ENCODE assay signal across 9 cellular contexts in the genomic region with DNA sequence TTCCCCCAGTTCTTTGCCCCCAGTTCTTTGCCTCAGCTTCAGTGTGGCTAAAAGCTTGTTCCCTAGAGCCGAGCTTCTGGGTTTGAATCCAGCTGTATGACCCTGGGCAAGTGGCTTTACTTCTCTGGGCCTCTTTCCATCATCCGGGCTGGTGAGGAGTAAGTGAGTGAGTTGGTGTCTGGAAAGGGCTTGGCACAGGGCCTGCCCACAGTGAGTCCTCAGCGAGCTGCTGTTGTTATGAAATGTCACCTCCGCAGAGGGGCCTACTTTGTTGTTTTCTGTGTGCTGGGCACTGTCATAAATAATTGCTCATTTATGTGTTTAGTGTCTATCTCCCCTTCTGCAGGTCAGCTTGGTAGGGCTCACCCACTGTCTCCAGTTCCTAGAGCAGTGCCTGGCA. TPM values are rescaled to one million over a fixed set of nuclear protein-coding genes. Genes with fewer than 3 reads are reported as not detected.
DNase-seq lines count a peak whose midpoint lies in the region; ATAC-seq and TF ChIP-seq lines count a peak whose summit lies in the region.
"Had no signal": no experiment of that assay in that cellular context is flagged by ENCODE, and none has a peak within 500 bp of the region (broad histone marks: within the 10 kb centered on the region; RNA-seq: fewer than 3 reads in every experiment).

No MANE protein-coding gene starts in this region.

- no peaks in the 10 kb centered on the region for H3K9me3 ChIP-seq in NT2/D1 (ENCODE audit: insufficient read depth, low read length)

- peak overlapping the region; percentile 100 for H3K27ac Mint-ChIP-seq in central memory CD8-positive, alpha-beta T cell (ENCODE audit: low read depth)

- peaks cover 19% of the 10 kb centered on the region for H3K36me3 Mint-ChIP-seq in central memory CD8-positive, alpha-beta T cell (ENCODE audit: insufficient read depth)

- peak overlapping the region; percentile 17 for H3K9ac ChIP-seq in NT2/D1 (ENCODE audit: insufficient read length, low read depth)

- H3K36me3 ChIP-seq in NT2/D1 (ENCODE audit: insufficient read depth, insufficient read length, low read length) = peaks cover 51% of the 10 kb centered on the region

- H3K4me1 ChIP-seq in NT2/D1 (ENCODE audit: insufficient read depth, insufficient read length) = peaks cover 37% of the 10 kb centered on the region

- no peaks in the 10 kb centered on the region for H3K9me3 Mint-ChIP-seq in central memory CD8-positive, alpha-beta T cell

- H3K27me3 ChIP-seq in NT2/D1 (ENCODE audit: insufficient read depth, insufficient read length) = no peaks in the 10 kb centered on the region

- H3K4me3 ChIP-seq in NT2/D1 (ENCODE audit: insufficient read length, low read depth) = no peak overlapping the region

- H3K27me3 Mint-ChIP-seq in central memory CD8-positive, alpha-beta T cell = no peaks in the 10 kb centered on the region

- DNase-seq in GF-D8 (lab: John Stamatoyannopoulos, UW) (peak; percentile 24), NT2/D1 (ENCODE audit: low read depth, low spot score) (no peak), omental fat pad (ENCODE audit: low spot score) (no peak), NCI-H2171 (lab: John Stamatoyannopoulos, UW) (no peak), NCI-H2171 treated with DMSO at 0.1 percent for 48 hours (lab: John Stamatoyannopoulos, UW) (no peak), cerebellum (ENCODE audit: low spot score) (no peak)
- DNase-seq in central memory CD8-positive, alpha-beta T cell (ENCODE audit: low spot score in 2 of 2) = no peak
- DNase-seq: Kasumi-1 had no signal

- peak overlapping the region; percentile 75 for H3K4me3 Mint-ChIP-seq in central memory CD8-positive, alpha-beta T cell

- no peak for ATAC-seq in central memory CD8-positive, alpha-beta T cell (replicated peaks; ENCODE audit: extremely low read depth, poor library complexity, severe bottlenecking)
- peak; percentile 5 for ATAC-seq in omental fat pad (ENCODE audit: low FRiP score)
- no peak for ATAC-seq in GM21528 (IDR thresholded peaks at IDR 0.05; ENCODE audit: low FRiP score, unreplicated experiment)

- TF ChIP-seq CTCF in omental fat pad (IDR thresholded peaks at IDR 0.05) = no peak

- peaks cover 82% of the 10 kb centered on the region for H3K4me1 Mint-ChIP-seq in central memory CD8-positive, alpha-beta T cell

RNA-seq across cellular contexts. Expression of a gene that starts 31.7 kb away (rescaled TPM):
- total RNA-seq in omental fat pad (10 to 100 TPM; 35.7 to 75.2 (median 56.4) TPM), cerebellum (24.6 TPM)
